Comparison of ENCODE assay signal across 8 cellular contexts in the genomic region with DNA sequence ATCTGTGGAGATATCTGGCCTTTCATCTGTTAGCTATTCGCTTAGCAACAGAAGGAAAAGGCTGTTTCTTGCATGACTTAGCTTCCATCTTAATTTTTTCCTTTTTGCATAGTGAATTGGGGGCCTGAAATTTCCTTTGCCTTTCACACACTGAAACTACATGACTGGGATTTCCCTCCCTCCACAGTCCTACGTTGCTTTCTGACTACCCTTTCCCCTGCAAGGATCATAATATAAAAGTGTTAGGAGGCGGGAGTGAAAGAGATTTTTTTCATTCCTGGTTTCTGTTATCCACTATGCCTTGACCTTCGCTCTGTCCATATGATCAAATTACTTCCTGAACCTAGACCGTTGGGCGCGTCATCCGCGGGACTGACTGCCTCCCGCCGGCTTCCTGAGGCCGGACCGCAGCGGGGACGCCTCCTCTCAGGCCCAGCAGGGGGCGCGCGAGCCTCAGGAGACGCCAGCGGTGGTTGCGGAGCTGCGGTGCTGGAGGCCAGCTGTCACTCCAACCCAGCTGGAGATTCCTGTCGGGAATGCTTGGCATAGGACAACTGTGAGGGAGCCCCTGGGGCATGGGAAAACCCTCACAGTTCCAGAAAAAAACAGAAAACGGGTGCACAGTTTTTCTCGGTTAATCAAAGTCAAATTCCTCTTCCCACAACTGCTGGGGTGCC. TPM values are rescaled to one million over a fixed set of nuclear protein-coding genes. Genes with fewer than 3 reads are reported as not detected.
DNase-seq lines count a peak whose midpoint lies in the region; ATAC-seq, FAIRE-seq and TF ChIP-seq lines count a peak whose summit lies in the region.

No MANE protein-coding gene starts in this region.

- no peaks in the 10 kb centered on the region for H3K9me3 ChIP-seq in RWPE2 (ENCODE audit: severe bottlenecking)

- TF ChIP-seq RAD21 in Ishikawa (IDR thresholded peaks at IDR 0.05; ENCODE audit: low read depth), result peak; percentile 97

- no peaks in the 10 kb centered on the region for H3K36me3 ChIP-seq in RWPE2 (ENCODE audit: low read depth)

- FAIRE-seq in frontal cortex (lab: Jason Lieb, UNC), result no peak

- no peaks in the 10 kb centered on the region for H3K4me1 ChIP-seq in RWPE2 (ENCODE audit: insufficient read depth, poor library complexity, severe bottlenecking)

- DNase-seq in DMS114 treated with DMSO at 0.1 percent for 48 hours (lab: John Stamatoyannopoulos, UW; ENCODE audit: unreplicated experiment), result peak; percentile 72
- peak; percentile 78 for DNase-seq in RWPE2 (ENCODE audit: low spot score)
- DNase-seq in activated gamma-delta T cell treated with anti-CD3 and anti-CD28 coated beads, Interleukin-2, amount 50 U/mL, for 16 hours (ENCODE audit: low read depth), result peak; percentile 28
- peak; percentile 38 to 72 for DNase-seq in frontal cortex (ENCODE audit: low spot score in 2 of 2)
- DNase-seq in non-pigmented ciliary epithelial cell (ENCODE audit: low read depth), result peak; percentile 22
- peak; percentile 8 to 87 (median 64) for DNase-seq in substantia nigra (lab: John Stamatoyannopoulos, UW)

- H3K4me3 ChIP-seq in RWPE2 (ENCODE audit: severe bottlenecking), result no peak overlapping the region

- no peak for TF ChIP-seq EP300 in Ishikawa (IDR thresholded peaks at IDR 0.05; ENCODE audit: borderline replicate concordance)

- peak; percentile 75 for ATAC-seq in GM21528 (IDR thresholded peaks at IDR 0.05; ENCODE audit: low FRiP score, unreplicated experiment)
- ATAC-seq in RWPE2 (ENCODE audit: low read depth), result peak; percentile 97

- TF ChIP-seq CTCF in RWPE2 (IDR thresholded peaks at IDR 0.05; ENCODE audit: poor library complexity, severe bottlenecking), result peak; percentile 97

- H3K27ac ChIP-seq in RWPE2 (ENCODE audit: poor library complexity, severe bottlenecking), result no peak overlapping the region
- no peak overlapping the region for H3K27ac ChIP-seq in substantia nigra (ENCODE audit: low read depth, low read length, poor library complexity, severe bottlenecking)

- no peaks in the 10 kb centered on the region for H3K27me3 ChIP-seq in RWPE2 (ENCODE audit: insufficient read depth, poor library complexity, severe bottlenecking)

TF ChIP-seq in Ishikawa, 13 proteins besides CTCF, POLR2A, EP300 and RAD21:
- no peak for TF ChIP-seq NFIC (IDR thresholded peaks at IDR 0.05)
- TF ChIP-seq CREB1 (IDR thresholded peaks at IDR 0.05; ENCODE audit: low read depth), result no peak
- TF ChIP-seq, protein P1, sequence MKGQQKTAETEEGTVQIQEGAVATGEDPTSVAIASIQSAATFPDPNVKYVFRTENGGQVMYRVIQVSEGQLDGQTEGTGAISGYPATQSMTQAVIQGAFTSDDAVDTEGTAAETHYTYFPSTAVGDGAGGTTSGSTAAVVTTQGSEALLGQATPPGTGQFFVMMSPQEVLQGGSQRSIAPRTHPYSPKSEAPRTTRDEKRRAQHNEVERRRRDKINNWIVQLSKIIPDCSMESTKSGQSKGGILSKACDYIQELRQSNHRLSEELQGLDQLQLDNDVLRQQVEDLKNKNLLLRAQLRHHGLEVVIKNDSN (IDR thresholded peaks at IDR 0.05), result no peak
- TF ChIP-seq, protein P2, sequence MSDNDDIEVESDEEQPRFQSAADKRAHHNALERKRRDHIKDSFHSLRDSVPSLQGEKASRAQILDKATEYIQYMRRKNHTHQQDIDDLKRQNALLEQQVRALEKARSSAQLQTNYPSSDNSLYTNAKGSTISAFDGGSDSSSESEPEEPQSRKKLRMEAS (IDR thresholded peaks at IDR 0.05), result no peak
- TF ChIP-seq TCF12 (IDR thresholded peaks at IDR 0.05; ENCODE audit: low read depth), result no peak; the same call in 1 of the 2 replicates
- TF ChIP-seq YY1 (IDR thresholded peaks at IDR 0.05; ENCODE audit: low read depth), result no peak
- no peak for TF ChIP-seq ZBTB7A (IDR thresholded peaks at IDR 0.05; ENCODE audit: low read depth)
- TF ChIP-seq, protein P3, sequence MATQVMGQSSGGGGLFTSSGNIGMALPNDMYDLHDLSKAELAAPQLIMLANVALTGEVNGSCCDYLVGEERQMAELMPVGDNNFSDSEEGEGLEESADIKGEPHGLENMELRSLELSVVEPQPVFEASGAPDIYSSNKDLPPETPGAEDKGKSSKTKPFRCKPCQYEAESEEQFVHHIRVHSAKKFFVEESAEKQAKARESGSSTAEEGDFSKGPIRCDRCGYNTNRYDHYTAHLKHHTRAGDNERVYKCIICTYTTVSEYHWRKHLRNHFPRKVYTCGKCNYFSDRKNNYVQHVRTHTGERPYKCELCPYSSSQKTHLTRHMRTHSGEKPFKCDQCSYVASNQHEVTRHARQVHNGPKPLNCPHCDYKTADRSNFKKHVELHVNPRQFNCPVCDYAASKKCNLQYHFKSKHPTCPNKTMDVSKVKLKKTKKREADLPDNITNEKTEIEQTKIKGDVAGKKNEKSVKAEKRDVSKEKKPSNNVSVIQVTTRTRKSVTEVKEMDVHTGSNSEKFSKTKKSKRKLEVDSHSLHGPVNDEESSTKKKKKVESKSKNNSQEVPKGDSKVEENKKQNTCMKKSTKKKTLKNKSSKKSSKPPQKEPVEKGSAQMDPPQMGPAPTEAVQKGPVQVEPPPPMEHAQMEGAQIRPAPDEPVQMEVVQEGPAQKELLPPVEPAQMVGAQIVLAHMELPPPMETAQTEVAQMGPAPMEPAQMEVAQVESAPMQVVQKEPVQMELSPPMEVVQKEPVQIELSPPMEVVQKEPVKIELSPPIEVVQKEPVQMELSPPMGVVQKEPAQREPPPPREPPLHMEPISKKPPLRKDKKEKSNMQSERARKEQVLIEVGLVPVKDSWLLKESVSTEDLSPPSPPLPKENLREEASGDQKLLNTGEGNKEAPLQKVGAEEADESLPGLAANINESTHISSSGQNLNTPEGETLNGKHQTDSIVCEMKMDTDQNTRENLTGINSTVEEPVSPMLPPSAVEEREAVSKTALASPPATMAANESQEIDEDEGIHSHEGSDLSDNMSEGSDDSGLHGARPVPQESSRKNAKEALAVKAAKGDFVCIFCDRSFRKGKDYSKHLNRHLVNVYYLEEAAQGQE (IDR thresholded peaks at IDR 0.05; ENCODE audit: low read depth), result no peak
- no peak for TF ChIP-seq TAF1 (IDR thresholded peaks at IDR 0.05; ENCODE audit: low read depth)
- TF ChIP-seq FOXM1 (IDR thresholded peaks at IDR 0.05; ENCODE audit: borderline replicate concordance, low read depth), result no peak
- TF ChIP-seq CEBPB (IDR thresholded peaks at IDR 0.05), result no peak
- TF ChIP-seq TEAD4 (IDR thresholded peaks at IDR 0.05), result no peak
- no peak for TF ChIP-seq EGR1 (IDR thresholded peaks at IDR 0.05)

RNA-seq across cellular contexts. Expression of a gene that starts 55.6 kb away (rescaled TPM):
- total RNA-seq in frontal cortex, result not detected

Comparison
In these comparisons a context has a peak if more than half of its experiments do, and no peak if none do; other contexts are left out.
1. DNase-seq: peak in every context shown above with its lines; median percentile 78 in RWPE2; 72 in DMS114 treated with DMSO at 0.1 percent for 48 hours; 64 in substantia nigra; 55 in frontal cortex; 28 in activated gamma-delta T cell treated with anti-CD3 and anti-CD28 coated beads, Interleukin-2, amount 50 U/mL, for 16 hours; 22 in non-pigmented ciliary epithelial cell.